14 cellular contexts compared by ENCODE assay signal in the genomic region with DNA sequence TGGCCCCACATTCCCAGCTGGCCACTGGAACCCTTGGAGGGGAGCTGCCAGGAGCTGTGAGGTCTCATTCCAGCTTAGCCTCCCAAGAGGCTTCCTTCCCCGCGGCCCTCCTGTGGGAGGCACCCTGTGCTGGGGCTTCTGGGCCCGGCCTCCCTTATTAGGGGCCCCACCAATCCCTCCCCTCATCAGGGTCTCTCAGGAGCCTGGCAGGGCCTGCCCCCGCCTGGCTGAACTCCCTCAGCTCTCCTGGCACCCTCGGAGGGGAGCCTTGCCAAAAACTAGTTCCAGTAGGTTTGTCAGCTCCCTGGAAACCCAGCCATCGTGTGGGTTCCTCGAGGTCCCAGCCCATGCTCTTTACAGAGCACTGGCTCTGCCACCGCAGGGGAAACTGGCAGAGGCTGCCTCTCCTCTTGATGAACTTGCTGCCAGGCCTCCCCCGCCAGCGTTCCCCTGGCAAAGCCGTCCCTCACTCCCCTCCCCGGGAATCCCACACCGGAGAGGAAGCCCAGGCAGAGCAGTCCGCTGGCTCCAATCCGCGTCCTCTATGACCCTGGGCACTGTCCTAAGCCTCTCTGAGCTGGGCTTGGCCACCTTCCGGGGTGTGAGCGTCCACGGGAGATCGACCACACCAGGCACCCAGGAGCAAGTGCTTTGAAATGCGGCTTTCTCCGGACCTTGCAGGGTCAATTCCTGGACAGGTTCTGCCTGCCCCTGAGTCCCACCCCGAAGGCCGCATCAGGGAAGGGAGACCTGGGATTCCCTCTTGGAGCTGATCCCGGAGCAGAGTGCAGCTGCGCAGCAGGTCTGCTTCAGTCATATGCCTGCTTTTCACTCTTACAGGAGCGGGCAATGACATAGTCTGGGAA.
DNase-seq lines count a peak whose midpoint lies in the region; ATAC-seq and TF ChIP-seq lines count a peak whose summit lies in the region.
"Had no signal": no experiment of that assay in that cellular context is flagged by ENCODE, and none has a peak within 500 bp of the region (broad histone marks: within the 10 kb centered on the region; RNA-seq: fewer than 3 reads in every experiment).

No MANE protein-coding gene starts in this region.

- H3K4me2 ChIP-seq in neuronal stem cell (ENCODE audit: insufficient read depth, low read length, poor library complexity, severe bottlenecking): no peak overlapping the region

- H2BK5ac ChIP-seq in neuronal stem cell (ENCODE audit: low read length): no peak overlapping the region

- H2BK12ac ChIP-seq in neuronal stem cell (ENCODE audit: low read length): no peak overlapping the region

- ATAC-seq in aorta (ENCODE audit: low FRiP score): peak; percentile 55
- ATAC-seq in HG02571 (IDR thresholded peaks at IDR 0.05; ENCODE audit: unreplicated experiment): no peak
- ATAC-seq: naive thymus-derived CD8-positive, alpha-beta T cell had no signal

- intact Hi-C loops in breast epithelium (cut with DNase I; ENCODE audit: low total_unique reads) (no loop called here), MCF 10A (cut with micrococcal nuclease) (no loop called here), aorta (cut with DNase I) (no loop called here)

- H3K27ac Mint-ChIP-seq in MCF 10A (ENCODE audit: low read depth, unreplicated experiment): no peak overlapping the region

- POLR2A ChIA-PET in MCF 10A (lab: Yijun Ruan, JAX): no interaction called here

- H2BK120ac ChIP-seq in neuronal stem cell (ENCODE audit: low read depth, low read length): no peak overlapping the region

- TF ChIP-seq CTCF in breast epithelium (IDR thresholded peaks at IDR 0.05): no peak
- TF ChIP-seq CTCF in MCF 10A (IDR thresholded peaks at IDR 0.05; ENCODE audit: unreplicated experiment): no peak

- H3K23ac ChIP-seq in neuronal stem cell (ENCODE audit: low read depth, low read length, poor library complexity): no peak overlapping the region

- H4K8ac ChIP-seq in neuronal stem cell (ENCODE audit: low read depth, low read length): no peak overlapping the region

- H3K4me1 ChIP-seq in breast epithelium (no peaks in the 10 kb centered on the region), neuronal stem cell (ENCODE audit: control insufficient read depth in 2 of 2, insufficient read depth in 1 of 2, low read depth in 1 of 2, low read length in 2 of 2) (peaks cover 3 to 4% of the 10 kb centered on the region in 2 donors), aorta (ENCODE audit: control insufficient read depth in 1 of 2, insufficient read depth in 2 of 2, low read length in 2 of 2) (no peaks in the 10 kb centered on the region)

- peak overlapping the region; percentile 11 for H2AFZ ChIP-seq in neuronal stem cell (ENCODE audit: low read length)

- H3K9me3 Mint-ChIP-seq in MCF 10A (ENCODE audit: unreplicated experiment): no peaks in the 10 kb centered on the region

- H3K27me3 ChIP-seq in breast epithelium (peaks cover 0 to 5% of the 10 kb centered on the region in 2 donors), neuronal stem cell (ENCODE audit: control insufficient read depth in 3 of 3, insufficient read depth in 3 of 3, low read depth in 1 of 3, low read length in 3 of 3) (peaks cover 0 to 14% (median 0%) of the 10 kb centered on the region in 3 experiments), aorta (ENCODE audit: control insufficient read depth in 1 of 2, insufficient read depth in 2 of 2, low read length in 1 of 2) (no peaks in the 10 kb centered on the region)

- H2AK5ac ChIP-seq in neuronal stem cell (ENCODE audit: low read depth, low read length): peak overlapping the region; percentile 46

- peaks cover 4% of the 10 kb centered on the region for H3K79me1 ChIP-seq in neuronal stem cell (ENCODE audit: low read depth, low read length)

- no peak overlapping the region for H4K91ac ChIP-seq in neuronal stem cell (ENCODE audit: low read depth, low read length, poor library complexity)

- H3K27ac ChIP-seq in breast epithelium: no peak overlapping the region
- no peak overlapping the region for H3K27ac ChIP-seq in neuronal stem cell (replicated peaks; ENCODE audit: low read length)
- H3K27ac ChIP-seq in aorta (ENCODE audit: low read depth in 1 of 2, low read length in 2 of 2): no peak overlapping the region

- H3K14ac ChIP-seq in neuronal stem cell (ENCODE audit: low read length): no peak overlapping the region

- H3K4me3 ChIP-seq in breast epithelium: peak overlapping the region in 2 of 3 donors; percentile 43 to 63
- H3K4me3 ChIP-seq in neuronal stem cell (ENCODE audit: low read length in 2 of 2): no peak overlapping the region
- no peak overlapping the region for H3K4me3 ChIP-seq in aorta (ENCODE audit: low read length in 2 of 2)

- no peaks in the 10 kb centered on the region for H3K36me3 ChIP-seq in breast epithelium
- H3K36me3 ChIP-seq in neuronal stem cell (replicated peaks in 1 of 2; ENCODE audit: control insufficient read depth in 2 of 2, insufficient read depth in 2 of 2, low read length in 2 of 2): no peaks in the 10 kb centered on the region
- no peaks in the 10 kb centered on the region for H3K36me3 ChIP-seq in aorta (ENCODE audit: control insufficient read depth in 1 of 2, insufficient read depth in 2 of 2, low read length in 1 of 2)

- no peaks in the 10 kb centered on the region for H3K4me1 Mint-ChIP-seq in MCF 10A (ENCODE audit: insufficient read depth, unreplicated experiment)
- H3K4me1 Mint-ChIP-seq: naive thymus-derived CD8-positive, alpha-beta T cell had no signal

- H3K9ac ChIP-seq in neuronal stem cell (ENCODE audit: low read depth, low read length, poor library complexity): no peak overlapping the region

- no CpG with 5 or more reads among the region's 27 CpGs for WGBS in neuronal stem cell (ENCODE audit: extremely low coverage in 2 of 2, insufficient read length in 2 of 2, insufficient replicate concordance in 1 of 2), 2 donors
- 5 to 6% methylated on average over 27 of the region's 27 CpGs for WGBS in aorta, 2 donors

- no TSS peak for BruUV-seq in MCF 10A (replicated peaks; lab: Mats Ljungman, UMichigan)

- no peaks in the 10 kb centered on the region for H3K36me3 Mint-ChIP-seq in MCF 10A (ENCODE audit: insufficient read depth, unreplicated experiment)
- H3K36me3 Mint-ChIP-seq: naive thymus-derived CD8-positive, alpha-beta T cell had no signal

- H3K18ac ChIP-seq in neuronal stem cell (ENCODE audit: low read length): peak overlapping the region; percentile 11

- TF ChIP-seq POLR2A in breast epithelium (IDR thresholded peaks at IDR 0.05): no peak

- no peak overlapping the region for H2BK15ac ChIP-seq in neuronal stem cell (ENCODE audit: low read length)

- H3K4ac ChIP-seq in neuronal stem cell (ENCODE audit: low read length): no peak overlapping the region

- CTCF ChIA-PET in MCF 10A (lab: Yijun Ruan, JAX): interaction anchor here (0.7 kb wide), 1 partner anchor 85 kb away, joined by 3 read pairs; no protein-coding TSS in a partner anchor

- H3K27me3 Mint-ChIP-seq in MCF 10A (ENCODE audit: insufficient read depth, unreplicated experiment): no peaks in the 10 kb centered on the region
- H3K27me3 Mint-ChIP-seq: naive thymus-derived CD8-positive, alpha-beta T cell had no signal

- H3K4me3 Mint-ChIP-seq in MCF 10A (ENCODE audit: unreplicated experiment): no peak overlapping the region
- H3K4me3 Mint-ChIP-seq: naive thymus-derived CD8-positive, alpha-beta T cell had no signal

- H3K9me3 ChIP-seq in breast epithelium: no peaks in the 10 kb centered on the region
- H3K9me3 ChIP-seq in neuronal stem cell (replicated peaks in 1 of 2; ENCODE audit: control insufficient read depth in 2 of 2, insufficient read depth in 1 of 2, low read depth in 1 of 2, low read length in 2 of 2): no peaks in the 10 kb centered on the region
- H3K9me3 ChIP-seq in aorta (ENCODE audit: control insufficient read depth, low read length): no peaks in the 10 kb centered on the region

- DNase-seq in breast epithelium (ENCODE audit: low spot score in 2 of 2): peak; percentile 51 to 62
- DNase-seq in MCF 10A (ENCODE audit: unreplicated experiment): no peak
- DNase-seq in globus pallidus (ENCODE audit: low spot score): peak; percentile 59
- no peak for DNase-seq in neuronal stem cell (ENCODE audit: low spot score)
- peak; percentile 40 to 80 for DNase-seq in aorta
- DNase-seq in mucosa of gallbladder (ENCODE audit: low spot score): no peak
- no peak for DNase-seq in kidney glomerular epithelial cell (lab: John Stamatoyannopoulos, UW)
- DNase-seq: activated naive CD4-positive, alpha-beta T cell treated with anti-CD3 and anti-CD28 coated beads, Interleukin-2, amount 50 U/mL, for 16 hours; AML-193; NCI-H2171 treated with DMSO at 0.1 percent for 48 hours; SHP77 treated with DMSO at 0.1 percent for 48 hours; stimulated activated CD4-positive, alpha-beta T cell treated with anti-CD3 and anti-CD28 coated beads, Interleukin-1b, Interleukin-23, amount 100 ng/mL, for 48 hours had no signal

Comparison
In these comparisons a context has a peak if more than half of its experiments do, and no peak if none do; other contexts are left out.
1. DNase-seq: peak in breast epithelium (2 of 2), globus pallidus (single experiment) and aorta (2 of 2); none in MCF 10A (single experiment), neuronal stem cell (single experiment), mucosa of gallbladder (single experiment) and kidney glomerular epithelial cell (single experiment).
2. H3K4me3 ChIP-seq: peak in breast epithelium (2 of 3); none in neuronal stem cell (0 of 2) and aorta (0 of 2).